12 cellular contexts compared by ENCODE assay signal in the genomic region with DNA sequence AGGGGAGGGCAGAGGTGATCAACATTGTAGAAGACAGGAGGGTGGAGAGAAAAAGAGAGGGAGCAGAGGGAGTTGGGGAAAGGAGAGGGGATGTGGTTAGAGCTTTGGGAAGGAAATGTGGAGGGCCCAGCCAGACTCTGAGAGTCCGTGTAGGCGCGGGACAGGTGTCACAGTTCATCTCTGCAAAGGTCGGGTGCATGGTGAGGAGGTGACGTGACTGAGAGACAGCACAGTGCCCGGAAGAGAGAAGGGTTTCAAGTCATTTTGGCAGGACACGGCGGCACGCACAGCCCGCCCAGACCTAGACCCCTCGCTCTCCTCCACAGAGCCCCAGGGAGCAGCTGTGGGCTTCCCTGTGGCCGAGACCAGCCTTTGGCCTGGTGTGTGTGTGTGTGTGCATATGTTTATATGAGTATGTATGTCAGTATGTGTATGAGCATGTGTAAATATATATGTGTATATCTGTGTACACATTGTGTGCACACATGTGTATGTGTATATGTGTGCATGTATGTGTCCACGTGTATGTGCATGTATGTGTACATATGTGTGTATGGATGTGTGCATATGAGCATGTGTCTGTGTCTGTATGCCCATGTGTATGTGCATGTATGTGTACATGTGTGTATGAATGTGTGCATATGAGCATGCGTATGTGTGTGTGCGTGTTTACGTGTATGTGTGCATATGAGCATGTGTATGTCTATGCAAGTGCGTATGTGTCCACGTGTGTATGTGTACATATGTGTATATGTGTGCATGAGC.
A peak's percentile ranks its signal among the peaks of the same experiment; 100 is the strongest.
DNase-seq lines count a peak whose midpoint lies in the region; ATAC-seq, FAIRE-seq and TF ChIP-seq lines count a peak whose summit lies in the region.
"Had no signal": no experiment of that assay in that cellular context is flagged by ENCODE, and none has a peak within 500 bp of the region (broad histone marks: within the 10 kb centered on the region; RNA-seq: fewer than 3 reads in every experiment).

No MANE protein-coding gene starts in this region.

- 75 to 81% methylated on average over 12 to 18 of the region's 18 CpGs for WGBS in endodermal cell (ENCODE audit: insufficient coverage in 1 of 2, insufficient read length in 1 of 2), 2 experiments

- H3K27ac ChIP-seq in kidney (ENCODE audit: low read depth in 2 of 2, low read length in 2 of 2) = no peak overlapping the region
- H3K27ac ChIP-seq in endodermal cell (ENCODE audit: low read depth, low read length) = no peak overlapping the region
- H3K27ac ChIP-seq: prostate gland had no signal

- H3K36me3 ChIP-seq in kidney (ENCODE audit: control insufficient read depth in 1 of 2, insufficient read depth in 2 of 2, low read length in 2 of 2) (no peaks in the 10 kb centered on the region), endodermal cell (ENCODE audit: control insufficient read depth, insufficient read depth, low read length) (no peaks in the 10 kb centered on the region)
- H3K36me3 ChIP-seq: prostate gland had no signal

- no peak overlapping the region for H3K27ac Mint-ChIP-seq in activated CD4-positive, alpha-beta memory T cell treated with anti-CD3 and anti-CD28 coated beads for 36 hours
- no peak overlapping the region for H3K27ac Mint-ChIP-seq in activated CD4-positive, alpha-beta memory T cell treated with anti-CD3 and anti-CD28 coated beads, Interleukin-2, amount 10 ng/mL, durations not matched to agents 7 days and 5 days
- no peak overlapping the region for H3K27ac Mint-ChIP-seq in endodermal cell

- peaks cover 14% of the 10 kb centered on the region for H3K27me3 Mint-ChIP-seq in activated CD4-positive, alpha-beta memory T cell treated with anti-CD3 and anti-CD28 coated beads for 36 hours
- peaks cover 15% of the 10 kb centered on the region for H3K27me3 Mint-ChIP-seq in activated CD4-positive, alpha-beta memory T cell treated with anti-CD3 and anti-CD28 coated beads, Interleukin-2, amount 10 ng/mL, durations not matched to agents 7 days and 5 days
- peaks cover 25% of the 10 kb centered on the region for H3K27me3 Mint-ChIP-seq in endodermal cell (ENCODE audit: insufficient read depth)

- H3K4me1 ChIP-seq in kidney (ENCODE audit: control insufficient read depth in 1 of 2, insufficient read depth in 1 of 2, low read depth in 1 of 2, low read length in 2 of 2) (peaks cover 0 to 8% of the 10 kb centered on the region in 2 donors), endodermal cell (ENCODE audit: control insufficient read depth, insufficient read depth, low read length) (no peaks in the 10 kb centered on the region)

- H3K4me3 ChIP-seq in kidney (ENCODE audit: low read length in 2 of 2) = no peak overlapping the region
- no peak overlapping the region for H3K4me3 ChIP-seq in endodermal cell (ENCODE audit: low read length)
- H3K4me3 ChIP-seq: prostate gland had no signal

- peaks cover 9% of the 10 kb centered on the region for H3K4me1 Mint-ChIP-seq in activated CD4-positive, alpha-beta memory T cell treated with anti-CD3 and anti-CD28 coated beads for 36 hours (ENCODE audit: low read depth)
- H3K4me1 Mint-ChIP-seq in activated CD4-positive, alpha-beta memory T cell treated with anti-CD3 and anti-CD28 coated beads, Interleukin-2, amount 10 ng/mL, durations not matched to agents 7 days and 5 days = peaks cover 17% of the 10 kb centered on the region
- H3K4me1 Mint-ChIP-seq in endodermal cell = no peaks in the 10 kb centered on the region

- H3K9ac ChIP-seq in kidney (ENCODE audit: low read length in 2 of 2) (no peak overlapping the region), endodermal cell (ENCODE audit: extremely low read depth, low read length, poor library complexity, severe bottlenecking) (no peak overlapping the region)

- DNase-seq in activated CD4-positive, alpha-beta memory T cell treated with anti-CD3 and anti-CD28 coated beads for 36 hours = peak; percentile 40
- DNase-seq in activated CD4-positive, alpha-beta memory T cell treated with anti-CD3 and anti-CD28 coated beads, Interleukin-2, amount 10 ng/mL, durations not matched to agents 7 days and 5 days = no peak
- DNase-seq in kidney = peak; percentile 45
- no peak for DNase-seq in NCI-H2081 treated with DMSO at 0.1 percent for 48 hours (lab: John Stamatoyannopoulos, UW)
- DNase-seq in DMS53 treated with DMSO at 0.1 percent for 48 hours (lab: John Stamatoyannopoulos, UW; ENCODE audit: unreplicated experiment) = no peak
- DNase-seq in endodermal cell = no peak
- DNase-seq: activated T-cell treated with anti-CD3 and anti-CD28 coated beads, Interleukin-2, amount 50 U/mL, for 4 hours had no signal

- H3K9me3 ChIP-seq in kidney (ENCODE audit: control insufficient read depth in 1 of 2, low read length in 2 of 2) = no peaks in the 10 kb centered on the region
- no peaks in the 10 kb centered on the region for H3K9me3 ChIP-seq in endodermal cell (ENCODE audit: control insufficient read depth, low read length)
- H3K9me3 ChIP-seq: prostate gland had no signal

- H3K27me3 ChIP-seq in endodermal cell (ENCODE audit: control insufficient read depth, insufficient read depth, low read length, poor library complexity, severe bottlenecking) = peaks cover 11% of the 10 kb centered on the region

- H3K4me3 Mint-ChIP-seq in activated CD4-positive, alpha-beta memory T cell treated with anti-CD3 and anti-CD28 coated beads for 36 hours = no peak overlapping the region
- no peak overlapping the region for H3K4me3 Mint-ChIP-seq in activated CD4-positive, alpha-beta memory T cell treated with anti-CD3 and anti-CD28 coated beads, Interleukin-2, amount 10 ng/mL, durations not matched to agents 7 days and 5 days
- H3K4me3 Mint-ChIP-seq in endodermal cell = no peak overlapping the region

- TF ChIP-seq CTCF in kidney (IDR thresholded peaks at IDR 0.05; ENCODE audit: borderline replicate concordance, extremely low read depth, insufficient read depth) (no peak), endodermal cell (conservative IDR thresholded peaks at IDR 0.05) (no peak)

- no peak for FAIRE-seq in kidney (lab: Jason Lieb, UNC)
- FAIRE-seq: A204.1 had no signal

- CTCF ChIA-PET in activated CD4-positive, alpha-beta memory T cell treated with anti-CD3 and anti-CD28 coated beads for 36 hours (lab: Charles Lee) = interaction anchor here (0.8 to 1.5 kb wide), 2 partner anchors 157 to 234 kb away, joined by 3 read pairs; no protein-coding TSS in a partner anchor
- CTCF ChIA-PET in activated CD4-positive, alpha-beta memory T cell treated with anti-CD3 and anti-CD28 coated beads, Interleukin-2, amount 10 ng/mL, durations not matched to agents 7 days and 5 days (lab: Charles Lee) = interaction anchor here (3.0 kb wide), 1 partner anchor 158 kb away, joined by 15 read pairs; no protein-coding TSS in a partner anchor

- ATAC-seq in GM19467 (IDR thresholded peaks at IDR 0.05; ENCODE audit: unreplicated experiment) (peak; percentile 47), HG03025 (IDR thresholded peaks at IDR 0.05; ENCODE audit: low FRiP score, unreplicated experiment) (peak; percentile 40)
- ATAC-seq: activated T-cell treated with anti-CD3 and anti-CD28 coated beads, Interleukin-2, amount 50 U/mL, for 4 hours; esophagus mucosa had no signal

- no peaks in the 10 kb centered on the region for H3K9me3 Mint-ChIP-seq in activated CD4-positive, alpha-beta memory T cell treated with anti-CD3 and anti-CD28 coated beads for 36 hours
- H3K9me3 Mint-ChIP-seq in activated CD4-positive, alpha-beta memory T cell treated with anti-CD3 and anti-CD28 coated beads, Interleukin-2, amount 10 ng/mL, durations not matched to agents 7 days and 5 days = no peaks in the 10 kb centered on the region
- no peaks in the 10 kb centered on the region for H3K9me3 Mint-ChIP-seq in endodermal cell
- H3K9me3 Mint-ChIP-seq: activated T-cell treated with anti-CD3 and anti-CD28 coated beads, Interleukin-2, amount 50 U/mL, for 4 hours had no signal

- POLR2A ChIA-PET in activated CD4-positive, alpha-beta memory T cell treated with anti-CD3 and anti-CD28 coated beads for 36 hours (lab: Charles Lee) = no interaction called here
- POLR2A ChIA-PET in activated CD4-positive, alpha-beta memory T cell treated with anti-CD3 and anti-CD28 coated beads, Interleukin-2, amount 10 ng/mL, durations not matched to agents 7 days and 5 days (lab: Charles Lee) = no interaction called here

- H3K36me3 Mint-ChIP-seq in activated CD4-positive, alpha-beta memory T cell treated with anti-CD3 and anti-CD28 coated beads for 36 hours = no peaks in the 10 kb centered on the region
- H3K36me3 Mint-ChIP-seq in activated CD4-positive, alpha-beta memory T cell treated with anti-CD3 and anti-CD28 coated beads, Interleukin-2, amount 10 ng/mL, durations not matched to agents 7 days and 5 days (ENCODE audit: low read depth) = no peaks in the 10 kb centered on the region
- H3K36me3 Mint-ChIP-seq in endodermal cell (ENCODE audit: low read depth) = no peaks in the 10 kb centered on the region

- intact Hi-C loops in activated CD4-positive, alpha-beta memory T cell treated with anti-CD3 and anti-CD28 coated beads for 36 hours (cut with micrococcal nuclease) = loop anchor here (5.0 kb wide), 1 partner anchor 378 kb away; a partner anchor contains a TSS
- intact Hi-C loops in kidney (cut with DNase I) = loop anchor here (5.0 kb wide), 1 partner anchor 158 kb away; no protein-coding TSS in a partner anchor

Comparison
In these comparisons a context has a peak if more than half of its experiments do, and no peak if none do; other contexts are left out.
1. DNase-seq: peak in activated CD4-positive, alpha-beta memory T cell treated with anti-CD3 and anti-CD28 coated beads for 36 hours (single experiment) and kidney (single experiment); none in activated CD4-positive, alpha-beta memory T cell treated with anti-CD3 and anti-CD28 coated beads, Interleukin-2, amount 10 ng/mL, durations not matched to agents 7 days and 5 days (single experiment), NCI-H2081 treated with DMSO at 0.1 percent for 48 hours (single experiment), DMS53 treated with DMSO at 0.1 percent for 48 hours (single experiment) and endodermal cell (single experiment).